ENCODE assay signal across 11 cellular contexts in genomic region chr4:152304220-152304619, GRCh38.
DNase-seq lines count a peak whose midpoint lies in the region; ATAC-seq, FAIRE-seq and TF ChIP-seq lines count a peak whose summit lies in the region.
"Had no signal": no experiment of that assay in that cellular context is flagged by ENCODE, and none has a peak within 500 bp of the region (broad histone marks: within the 10 kb centered on the region; RNA-seq: fewer than 3 reads in every experiment).

No MANE protein-coding gene starts in this region.

- H3K9me3 ChIP-seq in kidney (ENCODE audit: control insufficient read depth in 1 of 2, low read length in 2 of 2): no peaks in the 10 kb centered on the region

- H3K9ac ChIP-seq in kidney (ENCODE audit: low read length in 2 of 2): no peak overlapping the region

- FAIRE-seq in kidney (lab: Jason Lieb, UNC): no peak
- FAIRE-seq: G401.6 had no signal

- H3K27me3 ChIP-seq in kidney epithelial cell (ENCODE audit: control insufficient read depth, insufficient read depth, low read length): no peaks in the 10 kb centered on the region

- H3K36me3 ChIP-seq in kidney epithelial cell (ENCODE audit: control insufficient read depth, insufficient read depth, low read length) (no peaks in the 10 kb centered on the region), kidney (ENCODE audit: control insufficient read depth in 1 of 2, insufficient read depth in 2 of 2, low read length in 2 of 2) (no peaks in the 10 kb centered on the region)

- no peak overlapping the region for H3K27ac ChIP-seq in kidney (ENCODE audit: low read depth in 2 of 2, low read length in 2 of 2)

- no peaks in the 10 kb centered on the region for H3K4me1 ChIP-seq in kidney (ENCODE audit: control insufficient read depth in 1 of 2, insufficient read depth in 1 of 2, low read depth in 1 of 2, low read length in 2 of 2)

- DNase-seq in kidney epithelial cell (ENCODE audit: low read depth) (peak; percentile 69), AG08396 (ENCODE audit: low spot score) (no peak), kidney (no peak), left cardiac atrium (no peak), HPDE6-E6E7 (ENCODE audit: extremely low spot score) (no peak)
- DNase-seq: NCI-H187; stimulated activated naive CD4-positive, alpha-beta T cell treated with Interleukin-2 at 50 U/mL for 16 hours had no signal

- ATAC-seq in GM18517 (IDR thresholded peaks at IDR 0.05; ENCODE audit: unreplicated experiment) (peak; percentile 87), GM21576 (IDR thresholded peaks at IDR 0.05; ENCODE audit: unreplicated experiment) (peak; percentile 87), HG03432 (IDR thresholded peaks at IDR 0.05; ENCODE audit: unreplicated experiment) (peak; percentile 94), left cardiac atrium (no peak)

- no peak overlapping the region for H3K4me3 ChIP-seq in kidney epithelial cell (ENCODE audit: low read depth, low read length)
- H3K4me3 ChIP-seq in kidney (ENCODE audit: low read length in 2 of 2): no peak overlapping the region

- intact Hi-C loops in kidney (cut with DNase I) (no loop called here), left cardiac atrium (cut with DNase I) (no loop called here)

- TF ChIP-seq CTCF in kidney epithelial cell (IDR thresholded peaks at IDR 0.05; ENCODE audit: insufficient read depth, low read length, poor library complexity, severe bottlenecking) (no peak), kidney (IDR thresholded peaks at IDR 0.05; ENCODE audit: borderline replicate concordance, extremely low read depth, insufficient read depth) (no peak)

Comparison
In these comparisons a context has a peak if more than half of its experiments do, and no peak if none do; other contexts are left out.
1. ATAC-seq: peak in GM18517 (single experiment), GM21576 (single experiment) and HG03432 (single experiment); none in left cardiac atrium (0 of 2).